Comparison of ENCODE assay signal across 8 cellular contexts in genomic region chr12:31118831-31119530, GRCh38. TPM values are rescaled to one million over a fixed set of nuclear protein-coding genes. Genes with fewer than 3 reads are reported as not detected.
DNase-seq lines count a peak whose midpoint lies in the region; ATAC-seq and TF ChIP-seq lines count a peak whose summit lies in the region.

No MANE protein-coding gene starts in this region.

- peak overlapping the region; percentile 64 for H3K4me3 ChIP-seq in HUES64 (ENCODE audit: low read length)

- H3K36me3 Mint-ChIP-seq in effector memory CD8-positive, alpha-beta T cell (ENCODE audit: insufficient read depth): no peaks in the 10 kb centered on the region

- peak overlapping the region; percentile 84 to 85 for H3K4me3 Mint-ChIP-seq in effector memory CD8-positive, alpha-beta T cell

- peaks cover 39% of the 10 kb centered on the region for H3K27me3 ChIP-seq in HUES64 (ENCODE audit: insufficient read depth, low read length)

- H3K36me3 ChIP-seq in HUES64 (ENCODE audit: insufficient read depth, low read length): no peaks in the 10 kb centered on the region

- H3K9me3 Mint-ChIP-seq in effector memory CD8-positive, alpha-beta T cell: no peaks in the 10 kb centered on the region

- 4% methylated on average over 38 of the region's 38 CpGs for WGBS in HUES64

- in situ Hi-C loops in GM13976 (cut with MboI; ENCODE audit: low sequenced_read_pairs, unreplicated experiment): loop anchor here (25.0 kb wide), 1 partner anchor 118 kb away; no protein-coding TSS in a partner anchor
- in situ Hi-C loops in SK-MEL-5 (cut with HindIII; ENCODE audit: low pct_unique_long_range_greater_than_20kb, low sequenced_read_pairs): no loop called here

- no peak for TF ChIP-seq CTCF in GM13976 (IDR thresholded peaks at IDR 0.05; ENCODE audit: borderline replicate concordance, control extremely low read depth, extremely low read depth, insufficient read depth, missing control alignments)
- no peak for TF ChIP-seq CTCF in omental fat pad (IDR thresholded peaks at IDR 0.05)

- peaks cover 11 to 14% of the 10 kb centered on the region in 2 donors for H3K27me3 Mint-ChIP-seq in effector memory CD8-positive, alpha-beta T cell

- peak; percentile 70 for ATAC-seq in effector memory CD8-positive, alpha-beta T cell (replicated peaks)
- ATAC-seq in omental fat pad (ENCODE audit: low FRiP score) (peak; percentile 77), HG02588 (IDR thresholded peaks at IDR 0.05; ENCODE audit: unreplicated experiment) (no peak)

- H3K9me3 ChIP-seq in HUES64 (ENCODE audit: insufficient read depth, low read depth, low read length): no peaks in the 10 kb centered on the region

- H3K9ac ChIP-seq in HUES64 (ENCODE audit: low read depth, low read length): no peak overlapping the region

- 0 out of 2 replicates have a peak, but pooled peaks cover 3% of the 10 kb centered on the region for H3K4me1 ChIP-seq in HUES64 (ENCODE audit: insufficient read depth, low read length)

- H3K27ac Mint-ChIP-seq in effector memory CD8-positive, alpha-beta T cell: peak overlapping the region in 1 of 2 donors; percentile 13

- H3K27ac ChIP-seq in HUES64 (ENCODE audit: low read depth, low read length): no peak overlapping the region

- DNase-seq in GM13976 (ENCODE audit: low spot score) (peak; percentile 67), SK-MEL-5 (ENCODE audit: low read depth, low spot score) (peak; percentile 50), omental fat pad (ENCODE audit: low spot score) (no peak), midbrain (lab: John Stamatoyannopoulos, UW) (no peak), NCI-H2081 (lab: John Stamatoyannopoulos, UW) (no peak)
- DNase-seq in effector memory CD8-positive, alpha-beta T cell: peak in 2 of 3 experiments; percentile 23 to 28

- H3K4me1 Mint-ChIP-seq in effector memory CD8-positive, alpha-beta T cell (ENCODE audit: low read depth in 2 of 2): peaks cover 7 to 8% of the 10 kb centered on the region in 2 donors

RNA-seq across cellular contexts. Expression of gene DDX11, which starts 45.3 kb away (rescaled TPM):
- 53.9 TPM for polyA plus RNA-seq in HUES64 (2013, experiment 1 of 2)
- 52.3 TPM for polyA plus RNA-seq in HUES64 (2013, experiment 2 of 2)
- 17.4 and 24.1 TPM in 2 replicates for total RNA-seq in SK-MEL-5 (2014; rRNA removed; shearing (Covaris generic))
- 33.1 and 39.5 TPM in 2 replicates for polyA plus RNA-seq in SK-MEL-5 (2015; cell fraction: cytosol; rRNA removed)
- 651 and 662 TPM in 2 replicates for polyA plus RNA-seq in SK-MEL-5 (2015; cell fraction: nucleus; rRNA removed)
- 10 to 100 TPM in 3 of 4 donors, 1 to 10 TPM in 1; 2.8 to 49.2 (median 19.6) TPM for total RNA-seq in omental fat pad

Comparison
In these comparisons a context has a peak if more than half of its experiments do, and no peak if none do; other contexts are left out.
1. DNase-seq: peak in GM13976 (single experiment), SK-MEL-5 (single experiment) and effector memory CD8-positive, alpha-beta T cell (2 of 3); none in omental fat pad (single experiment), midbrain (single experiment) and NCI-H2081 (0 of 2).